2 cellular contexts compared by ENCODE assay signal in genomic region chr1:54715493-54716298, GRCh38.
TF ChIP-seq lines count a peak whose summit lies in the region.

TSS of gene TTC4 (plus strand) at chr1:54715861. CDS start at chr1:54715909, 48 bp downstream.

TF ChIP-seq in HCT116, 20 proteins besides CTCF, POLR2A, EP300 and RAD21 (continued from another document):
- no peak for TF ChIP-seq ZBTB33 (IDR thresholded peaks at IDR 0.05; ENCODE audit: extremely low read depth, insufficient replicate concordance, low read length)
- TF ChIP-seq EZH2 (IDR thresholded peaks at IDR 0.05), result no peak
- TF ChIP-seq SP1 (IDR thresholded peaks at IDR 0.05; ENCODE audit: low read depth), result peak; percentile 92
- peak; percentile 73 for TF ChIP-seq YY1 (IDR thresholded peaks at IDR 0.05; ENCODE audit: extremely low read depth, insufficient replicate concordance, low read depth, low read length)
- no peak for TF ChIP-seq ZNF274 (IDR thresholded peaks at IDR 0.05; ENCODE audit: low read depth, low read length)
- no peak for TF ChIP-seq EZH2phosphoT487 (IDR thresholded peaks at IDR 0.05; ENCODE audit: borderline replicate concordance)
- peak; percentile 95 for TF ChIP-seq CBX3 (IDR thresholded peaks at IDR 0.05; ENCODE audit: low read depth)
- no peak for TF ChIP-seq REST (IDR thresholded peaks at IDR 0.05; ENCODE audit: low read depth)
- TF ChIP-seq FOSL1 (IDR thresholded peaks at IDR 0.05; ENCODE audit: low read depth), result no peak

TF ChIP-seq in SK-N-SH, 30 proteins besides CTCF, POLR2A, EP300 and RAD21 (continued from another document):
- TF ChIP-seq REST (IDR thresholded peaks at IDR 0.05; ENCODE audit: low read depth, low read length), result peak; percentile 59; the same call in 1 of the 2 replicates
- TF ChIP-seq ZBTB33 (IDR thresholded peaks at IDR 0.05; ENCODE audit: borderline replicate concordance, low read depth), result no peak
- TF ChIP-seq RXRA (IDR thresholded peaks at IDR 0.05; ENCODE audit: borderline replicate concordance, low read depth), result no peak
- TF ChIP-seq FOXM1 (IDR thresholded peaks at IDR 0.05; ENCODE audit: low read depth), result no peak
- TF ChIP-seq NRF1 (IDR thresholded peaks at IDR 0.05; ENCODE audit: low read depth, low read length), result peak; percentile 25; the same call in 1 of the 2 replicates
- no peak for TF ChIP-seq RFX5 (IDR thresholded peaks at IDR 0.05; ENCODE audit: low read length)
- peak; percentile 22; the same call in 1 of the 2 replicates for TF ChIP-seq SMC3 (IDR thresholded peaks at IDR 0.05; ENCODE audit: low read depth, low read length)
- TF ChIP-seq ELF1 (IDR thresholded peaks at IDR 0.05), result peak; percentile 59; the same call in 1 of the 2 replicates
- no peak; the same call in 1 of the 2 replicates for TF ChIP-seq IRF3 (IDR thresholded peaks at IDR 0.05; ENCODE audit: low read depth, low read length)
- TF ChIP-seq TCF12 (IDR thresholded peaks at IDR 0.05), result no peak
- TF ChIP-seq YY1 (IDR thresholded peaks at IDR 0.05; ENCODE audit: low read depth), result peak; percentile 48; the same call in 1 of the 2 replicates
- TF ChIP-seq JUND (IDR thresholded peaks at IDR 0.05), result no peak
- TF ChIP-seq PBX3 (IDR thresholded peaks at IDR 0.05), result peak; percentile 46
- no peak for TF ChIP-seq RCOR1 (IDR thresholded peaks at IDR 0.05; ENCODE audit: low read length)
- TF ChIP-seq NFIC (IDR thresholded peaks at IDR 0.05; ENCODE audit: borderline replicate concordance), result no peak
- TF ChIP-seq GATA2 (CRISPR knock-in tag; IDR thresholded peaks at IDR 0.05), result peak; percentile 24; the same call in 1 of the 2 replicates
- TF ChIP-seq FOXJ3 (CRISPR knock-in tag; IDR thresholded peaks at IDR 0.05), result no peak
- TF ChIP-seq SIN3A (IDR thresholded peaks at IDR 0.05; ENCODE audit: borderline replicate concordance, low read depth, low read length), result peak; percentile 86; the same call in 1 of the 2 replicates
- TF ChIP-seq CHD2 (IDR thresholded peaks at IDR 0.05; ENCODE audit: low read length, partially characterized antibody), result peak; percentile 34
- peak; percentile 69 for TF ChIP-seq USF1 (IDR thresholded peaks at IDR 0.05; ENCODE audit: borderline replicate concordance, low read depth)
- TF ChIP-seq MAX (IDR thresholded peaks at IDR 0.05; ENCODE audit: low read depth), result peak; percentile 85; the same call in 1 of the 2 replicates
- TF ChIP-seq USF2 (IDR thresholded peaks at IDR 0.05; ENCODE audit: borderline replicate concordance, low read depth, low read length), result no peak
- no peak for TF ChIP-seq EZH2phosphoT487 (IDR thresholded peaks at IDR 0.05; ENCODE audit: borderline replicate concordance, low read depth)
- TF ChIP-seq POLR2AphosphoS5 (IDR thresholded peaks at IDR 0.05; ENCODE audit: low read depth, low read length), result peak; percentile 94
